In genomic region chr11:8017071-8017470, GRCh38 we compare ENCODE assay signal across 20 cellular contexts. TPM values are rescaled to one million over a fixed set of nuclear protein-coding genes. Genes with fewer than 3 reads are reported as not detected.
DNase-seq lines count a peak whose midpoint lies in the region; ATAC-seq, FAIRE-seq and TF ChIP-seq lines count a peak whose summit lies in the region.
"Had no signal": no experiment of that assay in that cellular context is flagged by ENCODE, and none has a peak within 500 bp of the region (broad histone marks: within the 10 kb centered on the region; RNA-seq: fewer than 3 reads in every experiment).

No MANE protein-coding gene starts in this region.

- H3F3A ChIP-seq in GM23248 (ENCODE audit: insufficient read depth): peaks cover 48% of the 10 kb centered on the region

- H3K9me3 ChIP-seq in colonic mucosa: no peaks in the 10 kb centered on the region
- no peaks in the 10 kb centered on the region for H3K9me3 ChIP-seq in GM23248 (ENCODE audit: low read depth)
- H3K9me3 ChIP-seq: HAP-1, SJSA1 had no signal

- no peaks in the 10 kb centered on the region for H4K20me1 ChIP-seq in GM23248 (ENCODE audit: insufficient read depth)

- in situ Hi-C loops in GM23248 (cut with MboI): loop anchor here (25.0 kb wide), 1 partner anchor 545 kb away; no protein-coding TSS in a partner anchor

- no peaks in the 10 kb centered on the region for H3K79me2 ChIP-seq in GM23248 (ENCODE audit: insufficient read depth)

- H3K4me1 Mint-ChIP-seq in HFFc6 (ENCODE audit: low read depth): peaks cover 45% of the 10 kb centered on the region
- H3K4me1 Mint-ChIP-seq in memory B cell: peaks cover 11% of the 10 kb centered on the region

- intact Hi-C loops in colonic mucosa (cut with DNase I): no loop called here

- no peak for DNase-seq in HFFc6
- peak; percentile 3 for DNase-seq in colonic mucosa
- no peak for DNase-seq in memory B cell (ENCODE audit: low spot score in 2 of 2)
- peak; percentile 25 for DNase-seq in ureter (ENCODE audit: low spot score)
- no peak for DNase-seq in HTR-8/SVneo (ENCODE audit: insufficient read length, low spot score)
- no peak for DNase-seq in NCI-H82 treated with DMSO at 0.1 percent for 48 hours (lab: John Stamatoyannopoulos, UW; ENCODE audit: unreplicated experiment)
- no peak for DNase-seq in GM23248
- DNase-seq: ACHN, Calu3, DMS53, KG1, NCI-H1436, NCI-H2029 treated with DMSO at 0.1 percent for 48 hours, NCI-H2171 treated with DMSO at 0.1 percent for 48 hours, NCI-H774, PC-9 had no signal

- H3K9me2 ChIP-seq in GM23248 (ENCODE audit: insufficient read depth): no peaks in the 10 kb centered on the region

- H3K4me3 ChIP-seq in colonic mucosa (no peak overlapping the region), GM23248 (no peak overlapping the region)
- H3K4me3 ChIP-seq: HAP-1, PC-9, SJSA1 had no signal

- no peaks in the 10 kb centered on the region; the same call in 1 of the 2 replicates for H3K27me3 Mint-ChIP-seq in HFFc6 (ENCODE audit: insufficient read depth)
- H3K27me3 Mint-ChIP-seq in memory B cell: peaks cover 26% of the 10 kb centered on the region

- H3K27ac Mint-ChIP-seq in HFFc6: peak overlapping the region; percentile 50
- peak overlapping the region; percentile 28 for H3K27ac Mint-ChIP-seq in memory B cell

- H3K36me3 Mint-ChIP-seq in HFFc6 (ENCODE audit: low read depth) (no peaks in the 10 kb centered on the region), memory B cell (no peaks in the 10 kb centered on the region)

- H3K36me3 ChIP-seq in colonic mucosa (no peaks in the 10 kb centered on the region), GM23248 (ENCODE audit: low read depth) (no peaks in the 10 kb centered on the region)
- H3K36me3 ChIP-seq: HAP-1, SJSA1 had no signal

- ATAC-seq in memory B cell (ENCODE audit: low read depth): no peak

- TF ChIP-seq CTCF in HFFc6 (IDR thresholded peaks at IDR 0.05) (no peak), colonic mucosa (IDR thresholded peaks at IDR 0.05) (no peak)

- no peak overlapping the region for H3K27ac ChIP-seq in colonic mucosa
- H3K27ac ChIP-seq in GM23248: no peak overlapping the region
- H3K27ac ChIP-seq: PC-9, SJSA1 had no signal

- H3K27me3 ChIP-seq in colonic mucosa (peaks cover 29% of the 10 kb centered on the region), GM23248 (replicated peaks; ENCODE audit: insufficient read depth) (no peaks in the 10 kb centered on the region)
- H3K27me3 ChIP-seq: SJSA1 had no signal

- no peak for FAIRE-seq in HTR-8/SVneo (lab: Jason Lieb, UNC)
- FAIRE-seq: GM19239 had no signal

- H3K9ac ChIP-seq in colonic mucosa (ENCODE audit: low read depth in 2 of 2, low read length in 2 of 2) (no peak overlapping the region), GM23248 (no peak overlapping the region)

- peak overlapping the region; percentile 47; the same call in 1 of the 2 replicates for H3K4me3 Mint-ChIP-seq in HFFc6
- no peak overlapping the region for H3K4me3 Mint-ChIP-seq in memory B cell

- H3K9me3 Mint-ChIP-seq in HFFc6: no peaks in the 10 kb centered on the region
- no peaks in the 10 kb centered on the region for H3K9me3 Mint-ChIP-seq in memory B cell

- H3K4me2 ChIP-seq in GM23248 (ENCODE audit: unreplicated experiment): no peak overlapping the region
- H3K4me2 ChIP-seq: PC-9 had no signal

- WGBS in GM23248 (ENCODE audit: low coverage in 1 of 2, low lambda C conversion rate in 2 of 2, missing lambda C conversion rate in 2 of 2), 2 experiments: 100% methylated on average over 2 of the region's 2 CpGs

- no peaks in the 10 kb centered on the region for H3K4me1 ChIP-seq in colonic mucosa
- H3K4me1 ChIP-seq in GM23248 (ENCODE audit: insufficient read depth): peaks cover 34% of the 10 kb centered on the region
- H3K4me1 ChIP-seq: HAP-1 had no signal

- H2AFZ ChIP-seq in GM23248: no peak overlapping the region
- H2AFZ ChIP-seq: PC-9 had no signal

RNA-seq across cellular contexts. Expression of gene EIF3F, which starts 29.9 kb away (rescaled TPM):
- total RNA-seq in HFFc6 (2021; fragmentation: NEBNext Ultra II Directional; extraction: Animal tissue kit (Norgen Biotek cat#: 25700)): 100 to 1,000 TPM; 312 to 407 (median 344) TPM
- total RNA-seq in colonic mucosa (100 to 1,000 TPM; 229 to 242 TPM), ureter (247 TPM)
- total RNA-seq in GM23248 (2014; rRNA removed; shearing (Covaris generic)): 272 and 359 TPM in 2 replicates
- polyA plus RNA-seq in GM23248 (2016; fragmentation: Nextera tagmentation; extraction: Ambion mirVana): 193 and 200 TPM in 2 replicates

RNA-seq across cellular contexts. Expression of gene NLRP10, which starts 51.8 kb away (rescaled TPM):
- 10 to 100 TPM in 2 of 6 experiments, 1 to 10 TPM in 4; 5.9 to 23.8 (median 7.5) TPM for total RNA-seq in HFFc6 (2021; fragmentation: NEBNext Ultra II Directional; extraction: Animal tissue kit (Norgen Biotek cat#: 25700))
- total RNA-seq in colonic mucosa (not detected), ureter (not detected)
- total RNA-seq in GM23248 (2014; rRNA removed; shearing (Covaris generic)): 19.7 and 36.9 TPM in 2 replicates
- polyA plus RNA-seq in GM23248 (2016; fragmentation: Nextera tagmentation; extraction: Ambion mirVana): 13.5 and 17.8 TPM in 2 replicates
- total RNA-seq: Calu3, NCI-H460, SJSA1 had no signal

Comparison
In these comparisons a context has a peak if more than half of its experiments do, and no peak if none do; other contexts are left out.
1. DNase-seq: peak in colonic mucosa (single experiment) and ureter (single experiment); none in HFFc6 (single experiment), memory B cell (0 of 2), HTR-8/SVneo (single experiment), NCI-H82 treated with DMSO at 0.1 percent for 48 hours (single experiment) and GM23248 (single experiment).